ENCODE assay signal across 8 cellular contexts in genomic region chr17:7219434-7219811, GRCh38. TPM values are rescaled to one million over a fixed set of nuclear protein-coding genes. Genes with fewer than 3 reads are reported as not detected.
A peak's percentile ranks its signal among the peaks of the same experiment; 100 is the strongest.
DNase-seq lines count a peak whose midpoint lies in the region; ATAC-seq, FAIRE-seq and TF ChIP-seq lines count a peak whose summit lies in the region.

No MANE protein-coding gene starts in this region.

- no peak for TF ChIP-seq POLR2A in vagina (IDR thresholded peaks at IDR 0.05)

- intact Hi-C loops in left ventricle myocardium inferior (cut with micrococcal nuclease), result no loop called here
- intact Hi-C loops in Right ventricle myocardium inferior (cut with DNase I), result no loop called here
- intact Hi-C loops in vagina (cut with DNase I), result no loop called here

- no peak for TF ChIP-seq CTCF in left ventricle myocardium inferior (IDR thresholded peaks at IDR 0.05; ENCODE audit: borderline replicate concordance)
- no peak for TF ChIP-seq CTCF in bronchial epithelial cell (IDR thresholded peaks at IDR 0.05; ENCODE audit: insufficient read depth, low read length, severe bottlenecking)
- peak in 1 of 3 experiments; percentile 30 for TF ChIP-seq CTCF in vagina (IDR thresholded peaks at IDR 0.05)

- H3K36me3 ChIP-seq in left ventricle myocardium inferior (peaks cover 39% of the 10 kb centered on the region), bronchial epithelial cell (ENCODE audit: control insufficient read depth, insufficient read depth, low read length) (peaks cover 21% of the 10 kb centered on the region), vagina (peaks cover 0 to 21% of the 10 kb centered on the region in 2 donors)

- no peak for DNase-seq in left ventricle myocardium inferior
- DNase-seq in Right ventricle myocardium inferior (ENCODE audit: missing footprints), result no peak
- DNase-seq in bronchial epithelial cell (ENCODE audit: low read depth), result no peak
- no peak for DNase-seq in vagina (ENCODE audit: extremely low spot score in 2 of 2)
- DNase-seq in occipital lobe (lab: John Stamatoyannopoulos, UW), result no peak
- no peak for DNase-seq in NCI-H1417 (lab: John Stamatoyannopoulos, UW)
- DNase-seq in kidney tubule cell (ENCODE audit: low spot score), result no peak

- no peak for ATAC-seq in Right ventricle myocardium inferior

- no peak for FAIRE-seq in bronchial epithelial cell (lab: Jason Lieb, UNC)

- peak overlapping the region; percentile 85 for H3K4me3 ChIP-seq in left ventricle myocardium inferior
- H3K4me3 ChIP-seq in bronchial epithelial cell (ENCODE audit: low read depth, low read length), result peak overlapping the region; percentile 84
- H3K4me3 ChIP-seq in mononuclear cell (ENCODE audit: low read length), result peak overlapping the region; percentile 80
- H3K4me3 ChIP-seq in vagina, result peak overlapping the region; percentile 95 to 98

- peak overlapping the region; percentile 98 for H3K27ac ChIP-seq in left ventricle myocardium inferior (replicated peaks)
- H3K27ac ChIP-seq in vagina, result peak overlapping the region; percentile 99

- H3K9me3 ChIP-seq in left ventricle myocardium inferior (replicated peaks), result no peaks in the 10 kb centered on the region
- H3K9me3 ChIP-seq in mononuclear cell (ENCODE audit: low read depth, low read length), result no peaks in the 10 kb centered on the region
- H3K9me3 ChIP-seq in vagina, result no peaks in the 10 kb centered on the region

- no peaks in the 10 kb centered on the region for H3K27me3 ChIP-seq in left ventricle myocardium inferior (ENCODE audit: low read depth)
- H3K27me3 ChIP-seq in bronchial epithelial cell (ENCODE audit: control insufficient read depth, insufficient read depth, low read length), result no peaks in the 10 kb centered on the region
- H3K27me3 ChIP-seq in mononuclear cell (ENCODE audit: insufficient read depth, low read length), result no peaks in the 10 kb centered on the region
- no peaks in the 10 kb centered on the region for H3K27me3 ChIP-seq in vagina

- peaks cover 97% of the 10 kb centered on the region for H3K4me1 ChIP-seq in left ventricle myocardium inferior
- peaks cover 59% of the 10 kb centered on the region for H3K4me1 ChIP-seq in mononuclear cell (ENCODE audit: insufficient read depth, low read length)
- peaks cover 72% of the 10 kb centered on the region for H3K4me1 ChIP-seq in vagina

RNA-seq across cellular contexts. Expression of gene DLG4, which starts 0.2 kb away (rescaled TPM):
- total RNA-seq in left ventricle myocardium inferior, result 14.0 TPM
- total RNA-seq in Right ventricle myocardium inferior, result 20.6 TPM
- total RNA-seq in bronchial epithelial cell, result 1.8 and 1.9 TPM in 2 replicates
- total RNA-seq in mononuclear cell, result 9.0 TPM
- 23.3 TPM for total RNA-seq in vagina
- total RNA-seq in occipital lobe, result 131 TPM

RNA-seq across cellular contexts. Expression of gene ACADVL, which starts 0.3 kb away (rescaled TPM):
- total RNA-seq in left ventricle myocardium inferior (1,845 TPM), Right ventricle myocardium inferior (2,192 TPM), bronchial epithelial cell (216 and 277 TPM in 2 replicates), mononuclear cell (143 TPM), vagina (957 TPM), occipital lobe (77.2 TPM)

RNA-seq across cellular contexts. Expression of gene DVL2, which starts 14.9 kb away (rescaled TPM):
- 19.8 TPM for total RNA-seq in left ventricle myocardium inferior
- total RNA-seq in Right ventricle myocardium inferior, result 20.0 TPM
- 52.1 and 55.3 TPM in 2 replicates for total RNA-seq in bronchial epithelial cell
- total RNA-seq in mononuclear cell, result 23.1 TPM
- 53.0 TPM for total RNA-seq in vagina
- total RNA-seq in occipital lobe, result 49.1 TPM

RNA-seq across cellular contexts. Expression of gene PHF23, which starts 19.8 kb away (rescaled TPM):
- total RNA-seq in left ventricle myocardium inferior (22.0 TPM), Right ventricle myocardium inferior (23.3 TPM), bronchial epithelial cell (27.4 and 34.9 TPM in 2 replicates), mononuclear cell (6.5 TPM), vagina (24.8 TPM), occipital lobe (33.7 TPM)

RNA-seq across cellular contexts. Expression of gene GABARAP, which starts 22.8 kb away (rescaled TPM):
- total RNA-seq in left ventricle myocardium inferior (394 TPM), Right ventricle myocardium inferior (444 TPM), bronchial epithelial cell (50.8 and 64.3 TPM in 2 replicates), mononuclear cell (396 TPM), vagina (395 TPM), occipital lobe (93.3 TPM)
